15 cellular contexts compared by ENCODE assay signal in the genomic region with DNA sequence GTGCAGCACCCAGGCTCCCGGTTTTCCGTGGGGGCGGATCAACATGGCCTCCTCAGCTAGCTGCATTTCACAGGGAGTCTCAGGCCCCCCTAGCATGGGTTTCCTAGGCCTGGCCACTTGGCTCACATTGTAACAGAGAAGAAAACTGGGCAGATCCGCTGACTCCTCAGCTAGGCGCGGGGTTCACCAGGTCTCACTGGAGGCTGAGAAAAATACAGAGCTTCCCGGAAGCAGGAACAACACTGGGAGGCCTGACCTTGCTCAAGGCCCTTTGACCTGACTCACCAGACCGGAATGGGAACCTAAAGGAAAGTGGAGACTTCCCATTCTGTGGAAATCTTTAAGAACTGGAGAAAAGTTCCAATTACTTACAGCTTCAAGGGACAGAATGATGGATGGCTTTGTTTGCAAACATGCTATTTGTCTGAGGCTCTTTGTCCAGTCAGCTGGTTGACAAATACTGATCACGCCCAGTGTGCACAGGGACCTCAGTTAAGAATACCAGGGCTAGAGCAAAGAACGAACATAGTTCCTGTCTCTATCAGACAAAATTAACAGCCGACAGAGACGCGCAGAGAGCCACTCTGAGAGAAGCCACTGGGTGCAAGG.
DNase-seq lines count a peak whose midpoint lies in the region; ATAC-seq, FAIRE-seq and TF ChIP-seq lines count a peak whose summit lies in the region.
"Had no signal": no experiment of that assay in that cellular context is flagged by ENCODE, and none has a peak within 500 bp of the region (broad histone marks: within the 10 kb centered on the region; RNA-seq: fewer than 3 reads in every experiment).

No MANE protein-coding gene starts in this region.

- ATAC-seq in HG03460 (IDR thresholded peaks at IDR 0.05; ENCODE audit: unreplicated experiment), result no peak
- ATAC-seq: activated CD4-positive, CD25-positive, alpha-beta regulatory T cell treated with anti-CD3 and anti-CD28 coated beads, Interleukin-2, amount 50 U/mL, for 24 hours had no signal

- no peaks in the 10 kb centered on the region for H3K9me3 ChIP-seq in neuron (ENCODE audit: low read length)
- H3K9me3 ChIP-seq: vagina had no signal

- no peak for FAIRE-seq in RCC 7860 (lab: Jason Lieb, UNC)

- H3K4me3 ChIP-seq in neuron (ENCODE audit: low read length), result no peak overlapping the region
- H3K4me3 ChIP-seq: vagina had no signal

- in situ Hi-C loops in GM13976 (cut with MboI; ENCODE audit: low sequenced_read_pairs, unreplicated experiment), result no loop called here

- DNase-seq in EH (ENCODE audit: low read depth), result peak; percentile 51
- peak; percentile 28 for DNase-seq in RCC 7860 (ENCODE audit: low spot score)
- DNase-seq in foreskin melanocyte, result peak; percentile 12
- DNase-seq in T-helper 1 cell, result no peak
- no peak for DNase-seq in NCI-H446 treated with DMSO at 0.1 percent for 48 hours (lab: John Stamatoyannopoulos, UW)
- DNase-seq in GM13976 (ENCODE audit: low spot score), result no peak
- DNase-seq: activated CD8-positive, alpha-beta memory T cell treated with anti-CD3 and anti-CD28 coated beads, Interleukin-2, amount 50 U/mL, for 48 hours; activated naive CD4-positive, alpha-beta T cell treated with anti-CD3 and anti-CD28 coated beads, Interleukin-2, amount 50 U/mL, for 16 hours; effector memory CD4-positive, alpha-beta T cell; mammary epithelial cell; NCI-H1105 had no signal

- H3K4me1 ChIP-seq in neuron (ENCODE audit: insufficient read depth, low read length), result peaks cover 44% of the 10 kb centered on the region

- no peak for TF ChIP-seq CTCF in GM13976 (IDR thresholded peaks at IDR 0.05; ENCODE audit: borderline replicate concordance, control extremely low read depth, extremely low read depth, insufficient read depth, missing control alignments)

- H3K27me3 ChIP-seq in neuron (ENCODE audit: insufficient read depth, low read length), result no peaks in the 10 kb centered on the region
- H3K27me3 ChIP-seq: vagina had no signal

- H2AFZ ChIP-seq in neuron (ENCODE audit: low read depth, low read length), result peak overlapping the region; percentile 14

- H3K36me3 ChIP-seq in neuron (ENCODE audit: insufficient read depth, low read length), result no peaks in the 10 kb centered on the region
- H3K36me3 ChIP-seq: vagina had no signal

Comparison
In these comparisons a context has a peak if more than half of its experiments do, and no peak if none do; other contexts are left out.
1. DNase-seq: peak in EH (single experiment), RCC 7860 (single experiment) and foreskin melanocyte (single experiment); none in T-helper 1 cell (0 of 5), NCI-H446 treated with DMSO at 0.1 percent for 48 hours (single experiment) and GM13976 (single experiment).